Comparison of ENCODE assay signal across 9 cellular contexts in the genomic region with DNA sequence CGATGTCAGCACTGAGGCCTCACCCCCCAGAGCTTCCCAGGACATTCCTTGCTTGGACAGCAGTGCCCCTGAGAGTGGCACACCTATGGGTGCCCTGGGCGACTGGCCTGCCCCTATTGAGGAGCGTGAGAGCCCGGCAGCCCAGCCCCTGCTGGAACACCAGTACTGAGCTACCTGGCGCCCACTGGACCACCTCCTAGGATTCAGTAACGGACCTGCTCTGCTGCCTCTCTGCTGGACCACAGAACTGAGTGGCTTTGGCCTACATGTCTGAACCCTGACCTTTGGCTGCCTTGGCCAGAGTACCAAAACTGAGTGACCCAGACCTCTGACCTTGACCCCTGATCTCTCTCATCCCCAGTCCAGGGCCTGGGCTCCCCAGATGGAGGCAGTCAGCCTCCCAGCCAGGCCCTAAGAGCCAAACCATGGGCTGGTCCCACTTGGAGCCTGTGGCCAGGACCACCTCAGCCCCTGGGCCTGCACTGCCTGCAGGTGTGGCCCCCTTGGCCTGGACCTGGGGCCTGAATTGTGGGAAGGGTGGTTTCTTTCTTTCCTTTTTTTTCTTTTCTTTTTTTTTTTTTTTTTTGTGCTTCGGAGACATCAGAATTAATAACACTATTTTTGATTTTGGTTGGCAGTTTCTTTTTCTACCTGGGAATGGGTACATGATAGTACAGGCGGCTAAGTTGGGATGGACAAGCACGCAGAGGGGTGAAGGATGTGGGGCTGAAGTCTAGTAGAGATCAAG. TPM values are rescaled to one million over a fixed set of nuclear protein-coding genes. Genes with fewer than 3 reads are reported as not detected.
DNase-seq lines count a peak whose midpoint lies in the region; ATAC-seq and TF ChIP-seq lines count a peak whose summit lies in the region.
"Had no signal": no experiment of that assay in that cellular context is flagged by ENCODE, and none has a peak within 500 bp of the region (broad histone marks: within the 10 kb centered on the region; RNA-seq: fewer than 3 reads in every experiment).

No MANE protein-coding gene starts in this region.

- no peaks in the 10 kb centered on the region for H3K9me3 Mint-ChIP-seq in activated CD4-positive, alpha-beta T cell treated with anti-CD3 and anti-CD28 coated beads, Interleukin-2, amount 10 ng/mL, durations not matched to agents 7 days and 5 days
- no peaks in the 10 kb centered on the region for H3K9me3 Mint-ChIP-seq in activated B cell treated with CpG ODN at 0.5 μM for 24 hours
- no peaks in the 10 kb centered on the region for H3K9me3 Mint-ChIP-seq in stimulated activated naive B cell treated with anti-CD40 and anti-IgM and Interleukin-4, amounts not matched to agents 10 μg/mL and 1 μg/mL and 100 μg/mL, for 72 hours

- intact Hi-C loops in activated B cell treated with CpG ODN at 0.5 μM for 24 hours (cut with micrococcal nuclease): no loop called here

- peak overlapping the region; percentile 83 for H3K4me3 Mint-ChIP-seq in activated CD4-positive, alpha-beta T cell treated with anti-CD3 and anti-CD28 coated beads, Interleukin-2, amount 10 ng/mL, durations not matched to agents 7 days and 5 days
- peak overlapping the region; percentile 94 for H3K4me3 Mint-ChIP-seq in activated B cell treated with CpG ODN at 0.5 μM for 24 hours
- H3K4me3 Mint-ChIP-seq in stimulated activated naive B cell treated with anti-CD40 and anti-IgM and Interleukin-4, amounts not matched to agents 10 μg/mL and 1 μg/mL and 100 μg/mL, for 72 hours: peak overlapping the region; percentile 91 to 92

- ATAC-seq in activated B cell treated with CpG ODN at 0.5 μM for 24 hours (ENCODE audit: low read depth) (no peak), left lobe of liver (peak; percentile 8), HG03342 (IDR thresholded peaks at IDR 0.05; ENCODE audit: unreplicated experiment) (no peak)
- no peak for ATAC-seq in stimulated activated naive B cell treated with anti-CD40 and anti-IgM and Interleukin-4, amounts not matched to agents 10 μg/mL and 1 μg/mL and 100 μg/mL, for 72 hours (replicated peaks)

- no peak for DNase-seq in activated CD4-positive, alpha-beta T cell treated with anti-CD3 and anti-CD28 coated beads, Interleukin-2, amount 10 ng/mL, durations not matched to agents 7 days and 5 days
- DNase-seq in activated CD4-positive, alpha-beta T cell treated with anti-CD3 and anti-CD28 coated beads, Interleukin-2, amount 50 U/mL, for 48 hours: no peak
- DNase-seq in activated B cell treated with CpG ODN at 0.5 μM for 24 hours: no peak
- DNase-seq in left lobe of liver (ENCODE audit: low spot score): no peak
- no peak for DNase-seq in stimulated activated naive B cell treated with anti-CD40 and anti-IgM and Interleukin-4, amounts not matched to agents 10 μg/mL and 1 μg/mL and 100 μg/mL, for 72 hours
- no peak for DNase-seq in NCI-H2029 (lab: John Stamatoyannopoulos, UW)
- no peak for DNase-seq in NCI-H146 treated with DMSO at 0.1 percent for 48 hours (lab: John Stamatoyannopoulos, UW; ENCODE audit: unreplicated experiment)
- DNase-seq: NCI-H2029 treated with DMSO at 0.1 percent for 48 hours had no signal

- H3K27ac Mint-ChIP-seq in activated CD4-positive, alpha-beta T cell treated with anti-CD3 and anti-CD28 coated beads, Interleukin-2, amount 10 ng/mL, durations not matched to agents 7 days and 5 days: peak overlapping the region; percentile 72
- H3K27ac Mint-ChIP-seq in activated B cell treated with CpG ODN at 0.5 μM for 24 hours: peak overlapping the region; percentile 69
- H3K27ac Mint-ChIP-seq in stimulated activated naive B cell treated with anti-CD40 and anti-IgM and Interleukin-4, amounts not matched to agents 10 μg/mL and 1 μg/mL and 100 μg/mL, for 72 hours: peak overlapping the region; percentile 98

- CTCF ChIA-PET in activated CD4-positive, alpha-beta T cell treated with anti-CD3 and anti-CD28 coated beads, Interleukin-2, amount 10 ng/mL, durations not matched to agents 7 days and 5 days (lab: Charles Lee): interaction anchor here (0.7 to 5.3 kb wide), 10 partner anchors 8 to 266 kb away, joined by 3 to 24 read pairs (median 4); partner anchors contain the start of gene PCNX3
- CTCF ChIA-PET in activated B cell treated with CpG ODN at 0.5 μM for 24 hours (lab: Charles Lee): interaction anchor here (1.5 to 3.7 kb wide), 3 partner anchors 11 to 43 kb away, joined by 5 to 29 read pairs (median 7); partner anchors contain the start of gene RELA

- POLR2A ChIA-PET in activated CD4-positive, alpha-beta T cell treated with anti-CD3 and anti-CD28 coated beads, Interleukin-2, amount 10 ng/mL, durations not matched to agents 7 days and 5 days (lab: Charles Lee): interaction anchor here (1.6 kb wide), 1 partner anchor 26 kb away, joined by 5 read pairs; the partner anchor contains the start of gene RELA
- POLR2A ChIA-PET in activated B cell treated with CpG ODN at 0.5 μM for 24 hours (lab: Charles Lee): interaction anchor here (0.6 to 16.1 kb wide), 17 partner anchors 11 to 375 kb away, joined by 3 to 617 read pairs (median 6); partner anchors contain the start of genes AP5B1, CCDC85B, FAM89B and FIBP

- H3K36me3 Mint-ChIP-seq in activated CD4-positive, alpha-beta T cell treated with anti-CD3 and anti-CD28 coated beads, Interleukin-2, amount 10 ng/mL, durations not matched to agents 7 days and 5 days (ENCODE audit: low read depth): peaks cover 36% of the 10 kb centered on the region
- peaks cover 46% of the 10 kb centered on the region for H3K36me3 Mint-ChIP-seq in activated B cell treated with CpG ODN at 0.5 μM for 24 hours (ENCODE audit: low read depth)
- H3K36me3 Mint-ChIP-seq in stimulated activated naive B cell treated with anti-CD40 and anti-IgM and Interleukin-4, amounts not matched to agents 10 μg/mL and 1 μg/mL and 100 μg/mL, for 72 hours: peaks cover 42 to 58% of the 10 kb centered on the region in 2 donors

- TF ChIP-seq CTCF in activated B cell treated with CpG ODN at 0.5 μM for 24 hours (IDR thresholded peaks at IDR 0.05): no peak

- peaks cover 49% of the 10 kb centered on the region for H3K4me1 Mint-ChIP-seq in activated CD4-positive, alpha-beta T cell treated with anti-CD3 and anti-CD28 coated beads, Interleukin-2, amount 10 ng/mL, durations not matched to agents 7 days and 5 days
- peaks cover 44% of the 10 kb centered on the region for H3K4me1 Mint-ChIP-seq in activated B cell treated with CpG ODN at 0.5 μM for 24 hours
- H3K4me1 Mint-ChIP-seq in stimulated activated naive B cell treated with anti-CD40 and anti-IgM and Interleukin-4, amounts not matched to agents 10 μg/mL and 1 μg/mL and 100 μg/mL, for 72 hours: peaks cover 31 to 70% of the 10 kb centered on the region in 2 donors

- H3K27me3 Mint-ChIP-seq in activated CD4-positive, alpha-beta T cell treated with anti-CD3 and anti-CD28 coated beads, Interleukin-2, amount 10 ng/mL, durations not matched to agents 7 days and 5 days: no peaks in the 10 kb centered on the region
- no peaks in the 10 kb centered on the region for H3K27me3 Mint-ChIP-seq in activated B cell treated with CpG ODN at 0.5 μM for 24 hours
- H3K27me3 Mint-ChIP-seq in stimulated activated naive B cell treated with anti-CD40 and anti-IgM and Interleukin-4, amounts not matched to agents 10 μg/mL and 1 μg/mL and 100 μg/mL, for 72 hours: no peaks in the 10 kb centered on the region

RNA-seq across cellular contexts. Expression of gene SIPA1, which starts 0.9 kb away (rescaled TPM):
- total RNA-seq in activated CD4-positive, alpha-beta T cell treated with anti-CD3 and anti-CD28 coated beads, Interleukin-2, amount 10 ng/mL, durations not matched to agents 7 days and 5 days: 100 to 1,000 TPM; 229 to 235 TPM
- total RNA-seq in activated B cell treated with CpG ODN at 0.5 μM for 24 hours: 236 and 252 TPM in 2 replicates
- 29.5 TPM for total RNA-seq in left lobe of liver

RNA-seq across cellular contexts. Expression of gene PCNX3, which starts 21.4 kb away (rescaled TPM):
- 10 to 100 TPM; 47.7 to 50.2 TPM for total RNA-seq in activated CD4-positive, alpha-beta T cell treated with anti-CD3 and anti-CD28 coated beads, Interleukin-2, amount 10 ng/mL, durations not matched to agents 7 days and 5 days
- total RNA-seq in activated B cell treated with CpG ODN at 0.5 μM for 24 hours (45.3 and 51.4 TPM in 2 replicates), left lobe of liver (16.8 TPM)

RNA-seq across cellular contexts. Expression of gene MAP3K11, which starts 23.0 kb away (rescaled TPM):
- total RNA-seq in activated CD4-positive, alpha-beta T cell treated with anti-CD3 and anti-CD28 coated beads, Interleukin-2, amount 10 ng/mL, durations not matched to agents 7 days and 5 days: 10 to 100 TPM; 61.0 to 67.1 TPM
- total RNA-seq in activated B cell treated with CpG ODN at 0.5 μM for 24 hours (72.1 and 89.6 TPM in 2 replicates), left lobe of liver (85.4 TPM)

RNA-seq across cellular contexts. Expression of gene RELA, which starts 25.7 kb away (rescaled TPM):
- total RNA-seq in activated CD4-positive, alpha-beta T cell treated with anti-CD3 and anti-CD28 coated beads, Interleukin-2, amount 10 ng/mL, durations not matched to agents 7 days and 5 days: 10 to 100 TPM; 76.7 to 79.8 TPM
- total RNA-seq in activated B cell treated with CpG ODN at 0.5 μM for 24 hours (110 and 119 TPM in 2 replicates), left lobe of liver (34.3 TPM)

RNA-seq across cellular contexts. Expression of gene KCNK7, which starts 41.4 kb away (rescaled TPM):
- 1 to 10 TPM in 1 of 2 experiments, under 1 TPM in 1; 1.00 to 3.3 TPM for total RNA-seq in activated CD4-positive, alpha-beta T cell treated with anti-CD3 and anti-CD28 coated beads, Interleukin-2, amount 10 ng/mL, durations not matched to agents 7 days and 5 days
- 1.0 and 1.1 TPM in 2 replicates for total RNA-seq in activated B cell treated with CpG ODN at 0.5 μM for 24 hours
- not detected for total RNA-seq in left lobe of liver
